ENCODE assay signal across 8 cellular contexts in the genomic region with DNA sequence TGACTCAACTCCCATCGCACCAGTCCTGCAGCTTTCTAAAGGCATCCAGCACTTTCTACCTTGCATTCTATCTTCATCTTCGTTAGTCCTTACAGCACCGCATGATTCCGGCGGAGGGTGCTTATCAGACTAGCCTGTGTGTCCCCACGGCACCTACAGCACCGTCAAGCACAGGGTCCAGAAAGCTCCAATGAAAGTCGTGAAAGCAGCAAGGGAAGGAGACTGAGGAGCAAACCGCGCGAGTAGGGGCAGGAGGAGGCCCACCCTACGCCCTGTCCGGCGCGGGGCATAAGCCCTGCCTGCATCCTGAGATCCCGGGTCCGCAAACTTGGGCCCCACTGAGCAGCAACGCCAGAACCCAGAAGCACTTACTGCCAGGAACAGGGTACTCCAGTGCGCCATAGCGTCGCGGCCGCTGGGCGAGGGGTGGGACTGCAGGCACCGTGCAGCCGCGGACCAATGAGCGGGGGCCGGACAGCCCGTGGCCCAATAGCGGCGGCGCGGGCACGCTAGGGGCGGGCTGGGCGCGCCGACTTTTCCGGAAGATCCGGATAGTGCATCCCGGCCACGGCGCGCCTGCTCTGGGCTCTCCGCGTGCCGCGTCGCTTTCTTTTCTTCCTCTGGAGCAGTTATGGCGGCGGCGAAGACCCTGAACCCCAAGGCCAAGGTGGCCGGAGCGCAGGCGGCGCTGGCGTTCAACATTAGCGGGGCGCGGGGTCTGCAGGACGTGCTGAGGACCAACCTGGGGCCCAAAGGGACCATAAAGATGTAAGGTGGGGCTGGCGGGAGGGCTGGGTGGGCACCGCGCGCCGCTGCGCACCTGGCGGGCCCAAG.
A peak's percentile ranks its signal among the peaks of the same experiment; 100 is the strongest.
DNase-seq lines count a peak whose midpoint lies in the region; ATAC-seq and TF ChIP-seq lines count a peak whose summit lies in the region.

No MANE protein-coding gene starts in this region.

- H3K27ac Mint-ChIP-seq in activated CD4-positive, alpha-beta T cell treated with anti-CD3 and anti-CD28 coated beads for 36 hours = peak overlapping the region; percentile 94
- peak overlapping the region; percentile 92 for H3K27ac Mint-ChIP-seq in chondrocyte (ENCODE audit: unreplicated experiment)

- H3K4me3 ChIP-seq in BLaER1 = peak overlapping the region; percentile 79

- H3K9me3 ChIP-seq in BLaER1 = no peaks in the 10 kb centered on the region

- intact Hi-C loops in activated CD4-positive, alpha-beta T cell treated with anti-CD3 and anti-CD28 coated beads for 36 hours (cut with DNase I, micrococcal nuclease) = loop anchor here (1.0 to 5.0 kb wide), 12 partner anchors 20 to 1552 kb away; partner anchors contain the start of genes GUSB (in 2 of the 2), VKORC1L1 (in 2 of the 2), ASL (in 1 of the 2) and CRCP (in 1 of the 2)

- POLR2A ChIA-PET in activated CD4-positive, alpha-beta T cell treated with anti-CD3 and anti-CD28 coated beads for 36 hours (lab: Charles Lee) = interaction anchor here (0.6 to 1.0 kb wide), 2 partner anchors 19 to 20 kb away, joined by 3 to 9 read pairs; no protein-coding TSS in a partner anchor

- no peaks in the 10 kb centered on the region for H3K27me3 Mint-ChIP-seq in activated CD4-positive, alpha-beta T cell treated with anti-CD3 and anti-CD28 coated beads for 36 hours
- no peaks in the 10 kb centered on the region for H3K27me3 Mint-ChIP-seq in chondrocyte (ENCODE audit: low read depth)

- CTCF ChIA-PET in activated CD4-positive, alpha-beta T cell treated with anti-CD3 and anti-CD28 coated beads for 36 hours (lab: Charles Lee) = interaction anchor here (0.7 kb wide), 1 partner anchor 18 kb away, joined by 3 read pairs; no protein-coding TSS in a partner anchor

- peaks cover 26% of the 10 kb centered on the region for H3K36me3 Mint-ChIP-seq in activated CD4-positive, alpha-beta T cell treated with anti-CD3 and anti-CD28 coated beads for 36 hours (ENCODE audit: low read depth)
- H3K36me3 Mint-ChIP-seq in chondrocyte (ENCODE audit: low read depth) = no peaks in the 10 kb centered on the region

- H3K9me3 Mint-ChIP-seq in activated CD4-positive, alpha-beta T cell treated with anti-CD3 and anti-CD28 coated beads for 36 hours (ENCODE audit: low read depth) = no peaks in the 10 kb centered on the region
- no peaks in the 10 kb centered on the region for H3K9me3 Mint-ChIP-seq in chondrocyte (ENCODE audit: low read depth)

- H3K4me3 Mint-ChIP-seq in activated CD4-positive, alpha-beta T cell treated with anti-CD3 and anti-CD28 coated beads for 36 hours = peak overlapping the region; percentile 95
- peak overlapping the region; percentile 96 for H3K4me3 Mint-ChIP-seq in chondrocyte (ENCODE audit: unreplicated experiment)

- peaks cover 27% of the 10 kb centered on the region for H3K4me1 ChIP-seq in BLaER1

- DNase-seq in NCI-H510A treated with DMSO at 0.1 percent for 48 hours (lab: John Stamatoyannopoulos, UW) = peak; percentile 77
- peak; percentile 93 for DNase-seq in activated CD4-positive, alpha-beta T cell treated with anti-CD3 and anti-CD28 coated beads for 36 hours
- peak; percentile 96 for DNase-seq in chondrocyte (ENCODE audit: low spot score)
- peak; percentile 72 to 86 (median 82) for DNase-seq in stimulated activated CD4-positive, alpha-beta T cell treated with anti-CD3 and anti-CD28 coated beads, Interleukin-1b, Interleukin-23, amount 100 ng/mL, for 24 hours (ENCODE audit: low read depth in 4 of 4, low spot score in 1 of 4)

- no peak for TF ChIP-seq CTCF in chondrocyte (IDR thresholded peaks at IDR 0.05)

- peaks cover 31% of the 10 kb centered on the region for H3K4me1 Mint-ChIP-seq in activated CD4-positive, alpha-beta T cell treated with anti-CD3 and anti-CD28 coated beads for 36 hours
- H3K4me1 Mint-ChIP-seq in chondrocyte (ENCODE audit: low read depth) = peaks cover 29% of the 10 kb centered on the region

- peaks cover 40% of the 10 kb centered on the region for H4K20me1 ChIP-seq in BLaER1

- peak overlapping the region; percentile 83 for H3K4me2 ChIP-seq in BLaER1

- peak overlapping the region; percentile 89 for H3K9ac ChIP-seq in BLaER1

- ATAC-seq in GM19324 (IDR thresholded peaks at IDR 0.05; ENCODE audit: low FRiP score, unreplicated experiment) = peak; percentile 100
- ATAC-seq in HG03457 (IDR thresholded peaks at IDR 0.05; ENCODE audit: unreplicated experiment) = peak; percentile 98
- ATAC-seq in activated CD4-positive, alpha-beta T cell treated with anti-CD3 and anti-CD28 coated beads for 36 hours = peak; percentile 99

- H3K27me3 ChIP-seq in BLaER1 (no peaks in the 10 kb centered on the region), layer of hippocampus (ENCODE audit: control insufficient read depth, insufficient read depth, low read length) (no peaks in the 10 kb centered on the region)

- peak overlapping the region; percentile 90 for H3K27ac ChIP-seq in BLaER1
- H3K27ac ChIP-seq in layer of hippocampus (ENCODE audit: low read depth, low read length) = peak overlapping the region; percentile 71

- H3K36me3 ChIP-seq in BLaER1 = peaks cover 30% of the 10 kb centered on the region

Comparison
In these comparisons a context has a peak if more than half of its experiments do, and no peak if none do; other contexts are left out.
1. Peak in every context shown above with its lines: DNase-seq, ATAC-seq, H3K4me3 ChIP-seq and H3K27ac ChIP-seq.